Comparison of ENCODE assay signal across 9 cellular contexts in the genomic region with DNA sequence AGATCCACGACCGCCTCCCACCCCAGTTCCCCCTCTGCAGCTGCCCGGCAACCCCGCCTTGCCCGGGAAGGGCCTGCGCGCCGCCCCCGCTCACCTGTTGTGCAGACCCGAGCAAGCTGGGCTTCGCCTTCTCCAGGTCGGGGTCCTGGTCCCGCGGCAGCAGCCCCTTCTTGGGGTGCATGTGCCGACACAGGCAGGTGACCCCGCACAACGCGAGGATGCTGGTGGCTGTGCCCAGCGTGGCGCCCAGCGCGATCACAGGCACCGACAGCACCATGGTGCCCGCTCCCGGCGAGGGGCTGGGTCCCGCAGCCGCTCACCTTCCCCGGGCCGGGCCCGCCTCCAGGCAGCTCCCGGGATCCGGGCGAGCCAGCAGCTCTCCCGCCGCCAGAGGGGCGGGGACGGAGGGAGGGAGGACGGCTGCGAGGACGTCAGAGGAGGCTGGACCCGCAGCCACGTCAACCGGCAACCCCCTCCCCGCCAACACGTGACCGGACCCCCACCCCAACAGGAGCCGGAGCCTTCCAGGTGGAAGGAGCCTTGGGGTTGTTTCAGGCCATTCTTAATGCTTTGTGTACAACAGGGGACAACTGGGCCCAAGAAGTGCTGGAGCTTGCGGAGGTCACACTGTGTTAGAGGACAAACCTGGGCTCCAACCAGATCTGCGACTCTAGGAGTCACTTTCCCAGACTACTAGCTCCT. TPM values are rescaled to one million over a fixed set of nuclear protein-coding genes. Genes with fewer than 3 reads are reported as not detected.
DNase-seq lines count a peak whose midpoint lies in the region; ATAC-seq and TF ChIP-seq lines count a peak whose summit lies in the region.
"Had no signal": no experiment of that assay in that cellular context is flagged by ENCODE, and none has a peak within 500 bp of the region (broad histone marks: within the 10 kb centered on the region; RNA-seq: fewer than 3 reads in every experiment).

A gene with protein sequence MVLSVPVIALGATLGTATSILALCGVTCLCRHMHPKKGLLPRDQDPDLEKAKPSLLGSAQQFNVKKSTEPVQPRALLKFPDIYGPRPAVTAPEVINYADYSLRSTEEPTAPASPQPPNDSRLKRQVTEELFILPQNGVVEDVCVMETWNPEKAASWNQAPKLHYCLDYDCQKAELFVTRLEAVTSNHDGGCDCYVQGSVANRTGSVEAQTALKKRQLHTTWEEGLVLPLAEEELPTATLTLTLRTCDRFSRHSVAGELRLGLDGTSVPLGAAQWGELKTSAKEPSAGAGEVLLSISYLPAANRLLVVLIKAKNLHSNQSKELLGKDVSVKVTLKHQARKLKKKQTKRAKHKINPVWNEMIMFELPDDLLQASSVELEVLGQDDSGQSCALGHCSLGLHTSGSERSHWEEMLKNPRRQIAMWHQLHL (minus strand): TSS at position 411 of the 702 bp plus-strand sequence. CDS start 134 bp downstream, at position 277.

- no peaks in the 10 kb centered on the region for H3K9me3 ChIP-seq in hepatocyte (ENCODE audit: low read depth)

- CTCF ChIA-PET in activated CD8-positive, alpha-beta T cell treated with anti-CD3 and anti-CD28 coated beads, Interleukin-2, amount 10 ng/mL, durations not matched to agents 7 days and 5 days (lab: Charles Lee), result interaction anchor here (1.2 kb wide), 1 partner anchor 176 kb away, joined by 4 read pairs; no protein-coding TSS in a partner anchor
- CTCF ChIA-PET in activated CD4-positive, alpha-beta T cell treated with anti-CD3 and anti-CD28 coated beads, Interleukin-2, amount 10 ng/mL, durations not matched to agents 7 days and 5 days (lab: Charles Lee), result interaction anchor here (1.4 kb wide), 1 partner anchor 349 kb away, joined by 4 read pairs; no protein-coding TSS in a partner anchor

- peak; percentile 21 for DNase-seq in HT-29 (ENCODE audit: low spot score)
- DNase-seq in SHP77 treated with DMSO at 0.1 percent for 48 hours (lab: John Stamatoyannopoulos, UW), result peak; percentile 44
- peak; percentile 89 for DNase-seq in hepatocyte (ENCODE audit: low spot score)
- DNase-seq in activated CD8-positive, alpha-beta T cell treated with anti-CD3 and anti-CD28 coated beads, Interleukin-2, amount 10 ng/mL, durations not matched to agents 7 days and 5 days, result no peak
- DNase-seq in kidney glomerular epithelial cell (lab: John Stamatoyannopoulos, UW), result no peak
- no peak for DNase-seq in activated CD4-positive, alpha-beta T cell treated with anti-CD3 and anti-CD28 coated beads, Interleukin-2, amount 10 ng/mL, durations not matched to agents 7 days and 5 days
- no peak for DNase-seq in medulla oblongata (ENCODE audit: extremely low spot score)
- DNase-seq: naive B cell had no signal

- H3K4me1 ChIP-seq in hepatocyte (ENCODE audit: insufficient read depth) (peaks cover 17% of the 10 kb centered on the region), rectal smooth muscle tissue (ENCODE audit: control insufficient read depth, insufficient read depth, low read length) (no peaks in the 10 kb centered on the region)

- POLR2A ChIA-PET in activated CD8-positive, alpha-beta T cell treated with anti-CD3 and anti-CD28 coated beads, Interleukin-2, amount 10 ng/mL, durations not matched to agents 7 days and 5 days (lab: Charles Lee), result no interaction called here
- POLR2A ChIA-PET in activated CD4-positive, alpha-beta T cell treated with anti-CD3 and anti-CD28 coated beads, Interleukin-2, amount 10 ng/mL, durations not matched to agents 7 days and 5 days (lab: Charles Lee), result no interaction called here

- WGBS in hepatocyte (ENCODE audit: low lambda C conversion rate, missing lambda C conversion rate), result 5% methylated on average over 22 of the region's 50 CpGs

- H3K27ac Mint-ChIP-seq in activated CD8-positive, alpha-beta T cell treated with anti-CD3 and anti-CD28 coated beads, Interleukin-2, amount 10 ng/mL, durations not matched to agents 7 days and 5 days, result no peak within 1 kb of the TSS
- H3K27ac Mint-ChIP-seq in activated CD4-positive, alpha-beta T cell treated with anti-CD3 and anti-CD28 coated beads, Interleukin-2, amount 10 ng/mL, durations not matched to agents 7 days and 5 days, result no peak within 1 kb of the TSS

- no peaks in the 10 kb centered on the region for H3K9me3 Mint-ChIP-seq in activated CD8-positive, alpha-beta T cell treated with anti-CD3 and anti-CD28 coated beads, Interleukin-2, amount 10 ng/mL, durations not matched to agents 7 days and 5 days (ENCODE audit: insufficient read depth)
- no peaks in the 10 kb centered on the region for H3K9me3 Mint-ChIP-seq in activated CD4-positive, alpha-beta T cell treated with anti-CD3 and anti-CD28 coated beads, Interleukin-2, amount 10 ng/mL, durations not matched to agents 7 days and 5 days
- H3K9me3 Mint-ChIP-seq: naive B cell had no signal

- H3K36me3 Mint-ChIP-seq in activated CD8-positive, alpha-beta T cell treated with anti-CD3 and anti-CD28 coated beads, Interleukin-2, amount 10 ng/mL, durations not matched to agents 7 days and 5 days (ENCODE audit: low read depth), result no peaks in the 10 kb centered on the region
- H3K36me3 Mint-ChIP-seq in activated CD4-positive, alpha-beta T cell treated with anti-CD3 and anti-CD28 coated beads, Interleukin-2, amount 10 ng/mL, durations not matched to agents 7 days and 5 days (ENCODE audit: low read depth), result no peaks in the 10 kb centered on the region
- H3K36me3 Mint-ChIP-seq: naive B cell had no signal

- peak within 1 kb of the TSS; percentile 19 for H3K9ac ChIP-seq in rectal smooth muscle tissue (ENCODE audit: low read length)

- H3K27ac ChIP-seq in hepatocyte, result peak within 1 kb of the TSS; percentile 73
- no peak within 1 kb of the TSS for H3K27ac ChIP-seq in rectal smooth muscle tissue (ENCODE audit: low read depth, low read length)

- H3K4me1 Mint-ChIP-seq in activated CD8-positive, alpha-beta T cell treated with anti-CD3 and anti-CD28 coated beads, Interleukin-2, amount 10 ng/mL, durations not matched to agents 7 days and 5 days (ENCODE audit: low read depth), result no peaks in the 10 kb centered on the region
- no peaks in the 10 kb centered on the region for H3K4me1 Mint-ChIP-seq in activated CD4-positive, alpha-beta T cell treated with anti-CD3 and anti-CD28 coated beads, Interleukin-2, amount 10 ng/mL, durations not matched to agents 7 days and 5 days

- H3K4me3 ChIP-seq in hepatocyte, result peak within 1 kb of the TSS; percentile 70
- H3K4me3 ChIP-seq in rectal smooth muscle tissue (ENCODE audit: low read length), result peak within 1 kb of the TSS; percentile 54

- H3K27me3 ChIP-seq in hepatocyte (peaks cover 24% of the 10 kb centered on the region), rectal smooth muscle tissue (ENCODE audit: control insufficient read depth, insufficient read depth, low read length) (peaks cover 18% of the 10 kb centered on the region)

- H3K4me3 Mint-ChIP-seq in activated CD8-positive, alpha-beta T cell treated with anti-CD3 and anti-CD28 coated beads, Interleukin-2, amount 10 ng/mL, durations not matched to agents 7 days and 5 days, result no peak within 1 kb of the TSS
- H3K4me3 Mint-ChIP-seq in activated CD4-positive, alpha-beta T cell treated with anti-CD3 and anti-CD28 coated beads, Interleukin-2, amount 10 ng/mL, durations not matched to agents 7 days and 5 days, result no peak within 1 kb of the TSS

- H3K27me3 Mint-ChIP-seq in activated CD8-positive, alpha-beta T cell treated with anti-CD3 and anti-CD28 coated beads, Interleukin-2, amount 10 ng/mL, durations not matched to agents 7 days and 5 days (ENCODE audit: low read depth), result peaks cover 68% of the 10 kb centered on the region
- peaks cover 71% of the 10 kb centered on the region for H3K27me3 Mint-ChIP-seq in activated CD4-positive, alpha-beta T cell treated with anti-CD3 and anti-CD28 coated beads, Interleukin-2, amount 10 ng/mL, durations not matched to agents 7 days and 5 days

- H3K4me2 ChIP-seq in hepatocyte, result peak within 1 kb of the TSS; percentile 97

- H4K20me1 ChIP-seq in hepatocyte (ENCODE audit: insufficient read depth, poor library complexity, severe bottlenecking), result no peaks in the 10 kb centered on the region

- H2AFZ ChIP-seq in hepatocyte, result peak within 1 kb of the TSS; percentile 67

- no peaks in the 10 kb centered on the region for H3K36me3 ChIP-seq in hepatocyte (replicated peaks; ENCODE audit: insufficient read depth, low read depth)
- H3K36me3 ChIP-seq in rectal smooth muscle tissue (ENCODE audit: control insufficient read depth, insufficient read depth, low read length), result no peaks in the 10 kb centered on the region

- TF ChIP-seq CTCF in hepatocyte (IDR thresholded peaks at IDR 0.05; ENCODE audit: poor library complexity), result no peak

- H3K79me2 ChIP-seq in hepatocyte, result no peaks in the 10 kb centered on the region

- no peaks in the 10 kb centered on the region for H3K9me2 ChIP-seq in hepatocyte (replicated peaks; ENCODE audit: insufficient read depth)

- no peak for ATAC-seq in activated CD8-positive, alpha-beta T cell treated with anti-CD3 and anti-CD28 coated beads, Interleukin-2, amount 10 ng/mL, durations not matched to agents 7 days and 5 days

RNA-seq across cellular contexts. Expression of the gene that starts here (rescaled TPM):
- 10.1 and 17.6 TPM in 2 replicates for total RNA-seq in HT-29 (2014; rRNA removed; shearing (Covaris generic))
- total RNA-seq in hepatocyte, result 10.4 and 11.5 TPM in 2 replicates
- polyA plus RNA-seq in hepatocyte, result 1.6 and 1.7 TPM in 2 replicates
- not detected for total RNA-seq in activated CD8-positive, alpha-beta T cell treated with anti-CD3 and anti-CD28 coated beads, Interleukin-2, amount 10 ng/mL, durations not matched to agents 7 days and 5 days
- not detected for total RNA-seq in activated CD4-positive, alpha-beta T cell treated with anti-CD3 and anti-CD28 coated beads, Interleukin-2, amount 10 ng/mL, durations not matched to agents 7 days and 5 days

Comparison
In these comparisons a context has a peak if more than half of its experiments do, and no peak if none do; other contexts are left out.
1. RNA of the gene that starts here (total RNA-seq): 10.1 to 17.6 TPM in HT-29 and 10.4 to 11.5 TPM in hepatocyte; not detected in activated CD8-positive, alpha-beta T cell treated with anti-CD3 and anti-CD28 coated beads, Interleukin-2, amount 10 ng/mL, durations not matched to agents 7 days and 5 days and not detected in activated CD4-positive, alpha-beta T cell treated with anti-CD3 and anti-CD28 coated beads, Interleukin-2, amount 10 ng/mL, durations not matched to agents 7 days and 5 days; every median in the first group is over 10 times any median in the second.
2. DNase-seq: peak in HT-29 (single experiment), SHP77 treated with DMSO at 0.1 percent for 48 hours (single experiment) and hepatocyte (single experiment); none in activated CD8-positive, alpha-beta T cell treated with anti-CD3 and anti-CD28 coated beads, Interleukin-2, amount 10 ng/mL, durations not matched to agents 7 days and 5 days (single experiment), kidney glomerular epithelial cell (single experiment), activated CD4-positive, alpha-beta T cell treated with anti-CD3 and anti-CD28 coated beads, Interleukin-2, amount 10 ng/mL, durations not matched to agents 7 days and 5 days (single experiment) and medulla oblongata (single experiment).